Comparison of ENCODE assay signal across 23 cellular contexts in genomic region chr15:63831041-63831440, GRCh38. TPM values are rescaled to one million over a fixed set of nuclear protein-coding genes. Genes with fewer than 3 reads are reported as not detected.
DNase-seq lines count a peak whose midpoint lies in the region; ATAC-seq, FAIRE-seq and TF ChIP-seq lines count a peak whose summit lies in the region.
"Had no signal": no experiment of that assay in that cellular context is flagged by ENCODE, and none has a peak within 500 bp of the region (broad histone marks: within the 10 kb centered on the region; RNA-seq: fewer than 3 reads in every experiment).

No MANE protein-coding gene starts in this region.

- H3K4me1 Mint-ChIP-seq in T-cell = peaks cover 79 to 87% (median 80%) of the 10 kb centered on the region in 3 donors

- H3K4me3 Mint-ChIP-seq in T-cell = peak overlapping the region; percentile 46 to 91 (median 53)
- H3K4me3 Mint-ChIP-seq: CD14-positive monocyte; dendritic cell treated with granulocyte-macrophage colony-stimulating factor and Interleukin-4, amounts not matched to agents 40 ng/mL and 50 ng/mL, for 4 days had no signal

- H3K79me2 ChIP-seq in HepG2 (ENCODE audit: insufficient read depth, low read length) (peaks cover 48% of the 10 kb centered on the region), hepatocyte (peaks cover 71% of the 10 kb centered on the region)

- H3K27ac ChIP-seq in HepG2 (ENCODE audit: extremely low read length, insufficient read depth, low read length) (no peak overlapping the region), right lobe of liver (no peak overlapping the region), hepatocyte (no peak overlapping the region)
- H3K27ac ChIP-seq: cardiac muscle cell, sigmoid colon had no signal

- H3K27me3 ChIP-seq in HepG2 (ENCODE audit: control insufficient read depth in 1 of 2, insufficient read depth in 2 of 2, low read length in 2 of 2) (no peaks in the 10 kb centered on the region), right lobe of liver (no peaks in the 10 kb centered on the region), hepatocyte (no peaks in the 10 kb centered on the region)
- H3K27me3 ChIP-seq: cardiac muscle cell, sigmoid colon had no signal

- POLR2A ChIA-PET in HepG2 (lab: Yijun Ruan, JAX) (no interaction called here), T-cell (lab: Charles Lee) (interaction anchor here in 1 of 2 donors (0.6 to 1.0 kb wide), 2 partner anchors 11 to 29 kb away, joined by 3 to 4 read pairs; no protein-coding TSS in a partner anchor)

- H3K36me3 Mint-ChIP-seq in T-cell = peaks cover 8% of the 10 kb centered on the region

- TF ChIP-seq POLR2A in HepG2 (IDR thresholded peaks at IDR 0.05; ENCODE audit: insufficient read depth in 1 of 2, low read depth in 2 of 2, low read length in 2 of 2) = no peak
- no peak for TF ChIP-seq POLR2A in right lobe of liver (IDR thresholded peaks at IDR 0.05)

- TF ChIP-seq EP300 in HepG2 (IDR thresholded peaks at IDR 0.05; ENCODE audit: low read depth in 2 of 2, low read length in 2 of 2) (no peak), HepG2 (CRISPR knock-in tag; IDR thresholded peaks at IDR 0.05; ENCODE audit: borderline replicate concordance) (no peak)

- H2AFZ ChIP-seq in HepG2 (ENCODE audit: low read length) = no peak overlapping the region
- H2AFZ ChIP-seq in hepatocyte = no peak overlapping the region

- DNase-seq in HepG2 (ENCODE audit: low spot score) (no peak), right lobe of liver (no peak), T-cell (no peak), hepatocyte (ENCODE audit: low spot score) (no peak), DMS79 treated with DMSO at 0.1 percent for 48 hours (lab: John Stamatoyannopoulos, UW) (no peak)
- DNase-seq: activated CD4-positive, CD25-positive, alpha-beta regulatory T cell treated with anti-CD3 and anti-CD28 coated beads, Interleukin-2, amount 50 U/mL, for 72 hours; activated gamma-delta T cell treated with Interleukin-2 at 50 U/mL for 16 hours; DMS53; KG1; MV-4-11; NCI-H1694 treated with DMSO at 0.1 percent for 48 hours; NCI-H69; nephron progenitor cell; posterior cingulate gyrus; sigmoid colon; stimulated activated CD4-positive, alpha-beta T cell treated with anti-CD3 and anti-CD28 coated beads, Interleukin-15, amount 100 ng/mL, for 24 hours; substantia nigra had no signal

- H3K4me2 ChIP-seq in HepG2 (ENCODE audit: low read depth, low read length) (no peak overlapping the region), hepatocyte (peak overlapping the region; percentile 86)

- H4K20me1 ChIP-seq in HepG2 (ENCODE audit: insufficient read depth, low read length) = no peaks in the 10 kb centered on the region
- peaks cover 65% of the 10 kb centered on the region for H4K20me1 ChIP-seq in hepatocyte (ENCODE audit: insufficient read depth, poor library complexity, severe bottlenecking)

- TF ChIP-seq RAD21 in HepG2 (CRISPR knock-in tag; IDR thresholded peaks at IDR 0.05) = no peak

- in situ Hi-C loops in HepG2 (cut with HindIII; ENCODE audit: extremely low pct_ligation_motif_present, low pct_unique_long_range_greater_than_20kb) = no loop called here

- 96% methylated on average over 3 of the region's 3 CpGs for WGBS in HepG2 (ENCODE audit: low lambda C conversion rate)
- 76% methylated on average over 3 of the region's 3 CpGs for WGBS in right lobe of liver (ENCODE audit: insufficient coverage, low coverage, low lambda C conversion rate, missing lambda C conversion rate)
- WGBS in hepatocyte (ENCODE audit: low lambda C conversion rate, missing lambda C conversion rate) = 96% methylated on average over 3 of the region's 3 CpGs

- no peaks in the 10 kb centered on the region for H3K9me3 Mint-ChIP-seq in T-cell
- H3K9me3 Mint-ChIP-seq: CD14-positive monocyte; dendritic cell treated with granulocyte-macrophage colony-stimulating factor and Interleukin-4, amounts not matched to agents 40 ng/mL and 50 ng/mL, for 4 days; nephron progenitor cell had no signal

- H3K9me3 ChIP-seq in HepG2 (ENCODE audit: low read length) (no peaks in the 10 kb centered on the region), right lobe of liver (no peaks in the 10 kb centered on the region), hepatocyte (ENCODE audit: low read depth) (no peaks in the 10 kb centered on the region)
- H3K9me3 ChIP-seq: sigmoid colon had no signal

- CTCF ChIA-PET in HepG2 (lab: Yijun Ruan, JAX; ENCODE audit: low intra/inter-chr PET ratio, low total read pairs) (no interaction called here), T-cell (lab: Charles Lee) (interaction anchor here in 1 of 2 donors (0.5 kb wide), 1 partner anchor 248 kb away, joined by 4 read pairs; no protein-coding TSS in a partner anchor)

- no TSS peak for BruUV-seq in HepG2 (replicated peaks; lab: Mats Ljungman, UMichigan)

- H3K4me3 ChIP-seq in HepG2 (replicated peaks in 1 of 3; ENCODE audit: insufficient read depth in 1 of 3, low read depth in 2 of 3, low read length in 3 of 3) (no peak overlapping the region), right lobe of liver (no peak overlapping the region), hepatocyte (no peak overlapping the region)
- H3K4me3 ChIP-seq: cardiac muscle cell, sigmoid colon had no signal

- H3K9ac ChIP-seq in HepG2 (ENCODE audit: insufficient read depth, low read depth, low read length) = no peak overlapping the region

- peak overlapping the region; percentile 87 to 88 for H3K27ac Mint-ChIP-seq in T-cell
- H3K27ac Mint-ChIP-seq: nephron progenitor cell had no signal

- TF ChIP-seq CTCF in HepG2 (CRISPR knock-in tag; IDR thresholded peaks at IDR 0.05) (no peak), right lobe of liver (IDR thresholded peaks at IDR 0.05) (no peak), hepatocyte (IDR thresholded peaks at IDR 0.05; ENCODE audit: poor library complexity) (no peak)

- intact Hi-C loops in HepG2 (cut with micrococcal nuclease; ENCODE audit: unreplicated experiment) = no loop called here
- intact Hi-C loops in right lobe of liver (cut with DNase I) = no loop called here

- no peak for FAIRE-seq in HepG2 (lab: Jason Lieb, UNC)
- FAIRE-seq: TTC549 had no signal

- H3K36me3 ChIP-seq in HepG2 (replicated peaks in 1 of 2; ENCODE audit: control insufficient read depth in 1 of 2, insufficient read depth in 2 of 2, low read length in 2 of 2) = no peaks in the 10 kb centered on the region
- H3K36me3 ChIP-seq in right lobe of liver = no peaks in the 10 kb centered on the region
- no peaks in the 10 kb centered on the region for H3K36me3 ChIP-seq in hepatocyte (replicated peaks; ENCODE audit: insufficient read depth, low read depth)
- H3K36me3 ChIP-seq: cardiac muscle cell, sigmoid colon had no signal

- H3K27me3 Mint-ChIP-seq in T-cell = no peaks in the 10 kb centered on the region

- H3K4me1 ChIP-seq in HepG2 (ENCODE audit: insufficient read depth, low read length) (peaks cover 35% of the 10 kb centered on the region), right lobe of liver (peaks cover 0 to 21% (median 7%) of the 10 kb centered on the region in 4 donors), hepatocyte (ENCODE audit: insufficient read depth) (peaks cover 19% of the 10 kb centered on the region)

- no peaks in the 10 kb centered on the region for H3K9me2 ChIP-seq in hepatocyte (replicated peaks; ENCODE audit: insufficient read depth)

- ATAC-seq in HepG2 (no peak), right lobe of liver (no peak), T-cell (replicated peaks in 1 of 4) (no peak), GM21423 (IDR thresholded peaks at IDR 0.05; ENCODE audit: unreplicated experiment) (no peak), HG03521 (IDR thresholded peaks at IDR 0.05; ENCODE audit: unreplicated experiment) (no peak)

TF ChIP-seq in HepG2, 621 proteins besides CTCF, POLR2A, EP300 and RAD21 (continues in another document):
- TF ChIP-seq PAX8 (CRISPR knock-in tag; IDR thresholded peaks at IDR 0.05; ENCODE audit: borderline replicate concordance) (no peak), ZNF3 (CRISPR knock-in tag; IDR thresholded peaks at IDR 0.05) (0 out of 2 replicates have a peak, but pooled peaks have one; percentile 42)

RNA-seq across cellular contexts. Expression of gene HERC1, which starts 2.7 kb away (rescaled TPM):
- 38.6 and 62.2 TPM in 2 replicates for total RNA-seq in HepG2 (2016; rRNA removed; fragmentation: Illumina TruSeq; extraction: Trizol)
- total RNA-seq in HepG2 (2016; cell fraction: cytosol; rRNA removed; fragmentation: Illumina TruSeq; extraction: Trizol; ENCODE audit: low read depth) = 22.0 and 23.8 TPM in 2 replicates
- total RNA-seq in HepG2 (2016; cell fraction: insoluble cytoplasmic fraction; rRNA removed; fragmentation: Illumina TruSeq; extraction: Trizol) = 41.2 and 56.2 TPM in 2 replicates
- 16.5 and 18.5 TPM in 2 replicates for total RNA-seq in HepG2 (2016; cell fraction: membrane; rRNA removed; fragmentation: Illumina TruSeq; extraction: Trizol)
- total RNA-seq in HepG2 (2016; cell fraction: nucleus; rRNA removed; fragmentation: Illumina TruSeq; extraction: Trizol) = 39.5 and 40.7 TPM in 2 replicates
- polyA plus RNA-seq in HepG2 (2011; rRNA removed) = 12.1 and 20.8 TPM in 2 replicates
- 13.7 and 17.3 TPM in 2 replicates for polyA plus RNA-seq in HepG2 (2011; cell fraction: cytosol; rRNA removed)
- polyA plus RNA-seq in HepG2 (2011; cell fraction: nucleus; rRNA removed) = 30.6 and 37.2 TPM in 2 replicates
- polyA plus RNA-seq in HepG2 (2012) = 17.2 and 22.8 TPM in 2 replicates
- 0.95 and 1.4 TPM in 2 replicates for polyA plus RNA-seq in HepG2 (2016; cell fraction: cytosol; fragmentation: Illumina TruSeq; extraction: Trizol; ENCODE audit: low read depth)
- polyA plus RNA-seq in HepG2 (2016; cell fraction: insoluble cytoplasmic fraction; fragmentation: Illumina TruSeq; extraction: Trizol; ENCODE audit: low read depth) = 26.3 and 30.6 TPM in 2 replicates
- 2.7 and 3.0 TPM in 2 replicates for polyA plus RNA-seq in HepG2 (2016; cell fraction: membrane; fragmentation: Illumina TruSeq; extraction: Trizol; ENCODE audit: low read depth)
- polyA plus RNA-seq in HepG2 (2016; cell fraction: nucleus; fragmentation: Illumina TruSeq; extraction: Trizol; ENCODE audit: insufficient read depth, low read depth) = 16.0 and 24.1 TPM in 2 replicates
- 51.5 and 96.6 TPM in 2 replicates for polyA minus RNA-seq in HepG2 (2011; rRNA and poly(A)+ RNA removed; ENCODE audit: low replicate concordance)
- polyA minus RNA-seq in HepG2 (2011; cell fraction: cytosol; rRNA and poly(A)+ RNA removed) = 35.2 and 36.6 TPM in 2 replicates
- 68.0 and 72.2 TPM in 2 replicates for polyA minus RNA-seq in HepG2 (2011; cell fraction: nucleus; rRNA and poly(A)+ RNA removed)
- 10 to 100 TPM; 35.1 to 46.2 (median 38.0) TPM for total RNA-seq in right lobe of liver
- 100 to 1,000 TPM; 153 to 271 (median 182) TPM for total RNA-seq in T-cell
- 70.1 and 86.1 TPM in 2 replicates for total RNA-seq in hepatocyte
- polyA plus RNA-seq in hepatocyte = 18.0 and 24.6 TPM in 2 replicates
